ENCODE assay signal across 7 cellular contexts in the genomic region with DNA sequence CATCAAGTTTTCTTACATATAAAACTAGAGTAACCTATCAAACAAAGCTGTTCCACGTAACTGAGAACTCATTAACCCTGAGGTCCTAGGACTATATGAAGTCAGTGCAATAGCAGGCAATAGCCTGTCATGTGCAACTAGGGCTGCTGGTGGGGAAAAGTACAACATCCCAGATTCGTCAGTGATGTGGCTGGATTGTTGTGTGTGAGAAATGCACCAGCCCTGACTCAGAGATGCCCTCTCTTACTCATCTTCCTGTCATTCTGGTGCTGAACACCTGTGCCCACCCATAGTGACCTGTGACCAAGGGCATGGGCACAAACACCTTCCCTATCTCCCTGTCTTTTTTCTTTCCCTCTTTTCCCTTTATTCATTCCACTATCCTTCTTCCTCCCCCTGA.
A peak's percentile ranks its signal among the peaks of the same experiment; 100 is the strongest.
DNase-seq lines count a peak whose midpoint lies in the region; ATAC-seq and FAIRE-seq lines count a peak whose summit lies in the region.
"Not testable (repeated sequence)": the region's sequence is repeated elsewhere in the genome, so short reads cannot be mapped to it uniquely, and the experiment has no call there.

No MANE protein-coding gene starts in this region.

- not testable (repeated sequence) for FAIRE-seq in urothelium cell line (lab: Jason Lieb, UNC)

- H3K9me3 Mint-ChIP-seq in activated CD4-positive, alpha-beta T cell treated with anti-CD3 and anti-CD28 coated beads for 36 hours (ENCODE audit: low read depth); activated T-helper 17 cell treated with anti-CD3 and anti-CD28 coated beads, Interleukin-2, amount 50 U/mL, for 72 hours; activated naive CD4-positive, alpha-beta T cell treated with anti-CD3 and anti-CD28 coated beads, Interleukin-2, amount 50 U/mL, for 72 hours: not testable (repeated sequence)

- not testable (repeated sequence) for H3K4me1 Mint-ChIP-seq in activated CD4-positive, alpha-beta T cell treated with anti-CD3 and anti-CD28 coated beads for 36 hours; activated T-helper 17 cell treated with anti-CD3 and anti-CD28 coated beads, Interleukin-2, amount 50 U/mL, for 72 hours

- H3K4me3 Mint-ChIP-seq in activated CD4-positive, alpha-beta T cell treated with anti-CD3 and anti-CD28 coated beads for 36 hours; activated T-helper 17 cell treated with anti-CD3 and anti-CD28 coated beads, Interleukin-2, amount 50 U/mL, for 72 hours: not testable (repeated sequence)

- not testable (repeated sequence) for H3K27ac Mint-ChIP-seq in activated CD4-positive, alpha-beta T cell treated with anti-CD3 and anti-CD28 coated beads for 36 hours; activated T-helper 17 cell treated with anti-CD3 and anti-CD28 coated beads, Interleukin-2, amount 50 U/mL, for 72 hours
- peak overlapping the region in 1 of 2 donors; percentile 9 for H3K27ac Mint-ChIP-seq in activated naive CD4-positive, alpha-beta T cell treated with anti-CD3 and anti-CD28 coated beads, Interleukin-2, amount 50 U/mL, for 72 hours

- H3K27me3 Mint-ChIP-seq in activated CD4-positive, alpha-beta T cell treated with anti-CD3 and anti-CD28 coated beads for 36 hours = peaks cover 10% of the 10 kb centered on the region
- H3K27me3 Mint-ChIP-seq in activated T-helper 17 cell treated with anti-CD3 and anti-CD28 coated beads, Interleukin-2, amount 50 U/mL, for 72 hours = not testable (repeated sequence)

- POLR2A ChIA-PET in activated CD4-positive, alpha-beta T cell treated with anti-CD3 and anti-CD28 coated beads for 36 hours (lab: Charles Lee) = not testable (repeated sequence)

- CTCF ChIA-PET in activated CD4-positive, alpha-beta T cell treated with anti-CD3 and anti-CD28 coated beads for 36 hours (lab: Charles Lee) = not testable (repeated sequence)

- H3K36me3 Mint-ChIP-seq in activated CD4-positive, alpha-beta T cell treated with anti-CD3 and anti-CD28 coated beads for 36 hours (ENCODE audit: low read depth); activated T-helper 17 cell treated with anti-CD3 and anti-CD28 coated beads, Interleukin-2, amount 50 U/mL, for 72 hours (ENCODE audit: low read depth); activated naive CD4-positive, alpha-beta T cell treated with anti-CD3 and anti-CD28 coated beads, Interleukin-2, amount 50 U/mL, for 72 hours: not testable (repeated sequence)

- intact Hi-C loops in activated CD4-positive, alpha-beta T cell treated with anti-CD3 and anti-CD28 coated beads for 36 hours (cut with DNase I, micrococcal nuclease) = not testable (repeated sequence)

- not testable (repeated sequence) for ATAC-seq in activated CD4-positive, alpha-beta T cell treated with anti-CD3 and anti-CD28 coated beads for 36 hours
- ATAC-seq in activated T-helper 17 cell treated with anti-CD3 and anti-CD28 coated beads, Interleukin-2, amount 50 U/mL, for 72 hours (replicated peaks) = peak; percentile 29
- ATAC-seq in activated naive CD4-positive, alpha-beta T cell treated with anti-CD3 and anti-CD28 coated beads, Interleukin-2, amount 50 U/mL, for 72 hours = peak; percentile 22 to 61

- DNase-seq in HT1080 (ENCODE audit: low read depth) (peak; percentile 91), RKO (ENCODE audit: low spot score) (peak; percentile 23), SW 1271 (lab: John Stamatoyannopoulos, UW) (peak; percentile 6 to 13), urothelium cell line (ENCODE audit: low spot score) (peak; percentile 1)
- DNase-seq in activated CD4-positive, alpha-beta T cell treated with anti-CD3 and anti-CD28 coated beads for 36 hours = peak; percentile 5
- not testable (repeated sequence) for DNase-seq in activated naive CD4-positive, alpha-beta T cell treated with anti-CD3 and anti-CD28 coated beads, Interleukin-2, amount 50 U/mL, for 72 hours (ENCODE audit: low spot score in 2 of 2)
